ENCODE assay signal across 13 cellular contexts in genomic region chr11:128728767-128729587, GRCh38. TPM values are rescaled to one million over a fixed set of nuclear protein-coding genes. Genes with fewer than 3 reads are reported as not detected.
A peak's percentile ranks its signal among the peaks of the same experiment; 100 is the strongest.
DNase-seq lines count a peak whose midpoint lies in the region; ATAC-seq and TF ChIP-seq lines count a peak whose summit lies in the region.
"Had no signal": no experiment of that assay in that cellular context is flagged by ENCODE, and none has a peak within 500 bp of the region (broad histone marks: within the 10 kb centered on the region; RNA-seq: fewer than 3 reads in every experiment).

No MANE protein-coding gene starts in this region.

- H3K9me3 ChIP-seq in CD4-positive, alpha-beta memory T cell (ENCODE audit: control insufficient read depth in 1 of 2, low read length in 2 of 2): no peaks in the 10 kb centered on the region
- H3K9me3 ChIP-seq in H9 (ENCODE audit: control insufficient read depth, low read depth, low read length): no peaks in the 10 kb centered on the region
- H3K9me3 ChIP-seq: suprapubic skin had no signal

- H3K4me1 Mint-ChIP-seq in CD4-positive, alpha-beta memory T cell: peaks cover 85 to 100% (median 96%) of the 10 kb centered on the region in 4 donors
- H3K4me1 Mint-ChIP-seq in activated T-helper 17 cell treated with anti-CD3 and anti-CD28 coated beads, Interleukin-2, amount 50 U/mL, for 72 hours: peaks cover 83% of the 10 kb centered on the region
- H3K4me1 Mint-ChIP-seq in naive B cell: peaks cover 89 to 99% (median 97%) of the 10 kb centered on the region in 3 donors
- peaks cover 60 to 63% of the 10 kb centered on the region in 2 experiments for H3K4me1 Mint-ChIP-seq in H9

- TF ChIP-seq CTCF in H9 (conservative IDR thresholded peaks at IDR 0.05): no peak

- no peak overlapping the region for H3K14ac ChIP-seq in H9 (ENCODE audit: insufficient read depth, low read length)

- H3K9me3 Mint-ChIP-seq in CD4-positive, alpha-beta memory T cell: peaks cover 0 to 6% (median 0%) of the 10 kb centered on the region in 8 donors
- H3K9me3 Mint-ChIP-seq in activated T-helper 17 cell treated with anti-CD3 and anti-CD28 coated beads, Interleukin-2, amount 50 U/mL, for 72 hours: no peaks in the 10 kb centered on the region
- H3K9me3 Mint-ChIP-seq in naive B cell (peaks cover 0 to 4% (median 0%) of the 10 kb centered on the region in 7 donors), H9 (no peaks in the 10 kb centered on the region)

- POLR2A ChIA-PET in CD4-positive, alpha-beta memory T cell (lab: Charles Lee; ENCODE audit: partially characterized antibody): interaction anchor here (0.6 to 22.3 kb wide), 16 partner anchors 4 to 698 kb away, joined by 3 to 373 read pairs (median 4); partner anchors contain the start of gene FLI1

- H3K56ac ChIP-seq in H9 (ENCODE audit: insufficient read length, low read depth, low read length): no peak overlapping the region

- no peak overlapping the region for H2BK15ac ChIP-seq in H9 (ENCODE audit: low read depth, low read length)

- no peak overlapping the region for H3K9ac ChIP-seq in H9 (ENCODE audit: extremely low read depth, insufficient read length, low read length)

- peak overlapping the region; percentile 53 for H3K27ac ChIP-seq in CD4-positive, alpha-beta memory T cell (ENCODE audit: low read depth, low read length)
- no peak overlapping the region for H3K27ac ChIP-seq in H9 (ENCODE audit: insufficient read length, low read depth, low read length)

- peaks cover 0 to 3% of the 10 kb centered on the region in 2 donors for H3K27me3 Mint-ChIP-seq in CD4-positive, alpha-beta memory T cell
- H3K27me3 Mint-ChIP-seq in activated T-helper 17 cell treated with anti-CD3 and anti-CD28 coated beads, Interleukin-2, amount 50 U/mL, for 72 hours: no peaks in the 10 kb centered on the region
- H3K27me3 Mint-ChIP-seq in naive B cell: no peaks in the 10 kb centered on the region
- peaks cover 30% of the 10 kb centered on the region for H3K27me3 Mint-ChIP-seq in H9 (ENCODE audit: low read depth)

- no peak overlapping the region for H4K5ac ChIP-seq in H9 (ENCODE audit: insufficient read length, low read depth, low read length)

- peak overlapping the region; percentile 80 to 93 (median 86) for H3K4me3 Mint-ChIP-seq in CD4-positive, alpha-beta memory T cell
- H3K4me3 Mint-ChIP-seq in activated T-helper 17 cell treated with anti-CD3 and anti-CD28 coated beads, Interleukin-2, amount 50 U/mL, for 72 hours: peak overlapping the region; percentile 80
- H3K4me3 Mint-ChIP-seq in naive B cell: peak overlapping the region; percentile 64 to 88 (median 82)
- H3K4me3 Mint-ChIP-seq in H9: no peak overlapping the region

- peak overlapping the region; percentile 87 to 97 (median 94) for H3K27ac Mint-ChIP-seq in CD4-positive, alpha-beta memory T cell
- H3K27ac Mint-ChIP-seq in activated T-helper 17 cell treated with anti-CD3 and anti-CD28 coated beads, Interleukin-2, amount 50 U/mL, for 72 hours: peak overlapping the region; percentile 77
- peak overlapping the region in 5 of 6 donors; percentile 74 to 97 (median 94) for H3K27ac Mint-ChIP-seq in naive B cell
- H3K27ac Mint-ChIP-seq in H9: no peak overlapping the region

- H3K23me2 ChIP-seq in H9 (ENCODE audit: insufficient read length, low read depth, low read length, poor library complexity, severe bottlenecking): no peaks in the 10 kb centered on the region

- H3K4ac ChIP-seq in H9 (ENCODE audit: low read depth, low read length): no peak overlapping the region

- ATAC-seq in activated T-helper 17 cell treated with anti-CD3 and anti-CD28 coated beads, Interleukin-2, amount 50 U/mL, for 72 hours (replicated peaks): peak; percentile 11
- no peak for ATAC-seq in naive B cell (ENCODE audit: low read depth in 2 of 2)
- ATAC-seq in HG03354 (IDR thresholded peaks at IDR 0.05; ENCODE audit: poor library complexity, severe bottlenecking, unreplicated experiment): no peak

- H3K4me1 ChIP-seq in CD4-positive, alpha-beta memory T cell (ENCODE audit: insufficient read depth, low read length): peaks cover 99% of the 10 kb centered on the region
- H3K4me1 ChIP-seq in H9 (ENCODE audit: insufficient read depth, low read length): peaks cover 14% of the 10 kb centered on the region; the same call in 1 of the 2 replicates

- peak; percentile 56 to 64 (median 61) for DNase-seq in CD4-positive, alpha-beta memory T cell
- peak; percentile 95 for DNase-seq in Jurkat, Clone E6-1 (ENCODE audit: low read depth, low spot score)
- DNase-seq in naive B cell (no peak), AG08396 (ENCODE audit: low spot score) (no peak), H9 (no peak)
- DNase-seq: erythroblast; NCI-H187 treated with DMSO at 0.1 percent for 48 hours; nucleus accumbens; stimulated activated CD4-positive, alpha-beta T cell treated with anti-CD3 and anti-CD28 coated beads, Interleukin-2, amount 100 ng/mL, for 24 hours had no signal

- no peak overlapping the region for H4K8ac ChIP-seq in H9 (replicated peaks; ENCODE audit: insufficient read length, low read depth, low read length)

- H3K27me3 ChIP-seq in CD4-positive, alpha-beta memory T cell (ENCODE audit: insufficient read depth, low read length): no peaks in the 10 kb centered on the region
- H3K27me3 ChIP-seq in H9 (ENCODE audit: insufficient read depth, low read length): no peaks in the 10 kb centered on the region

- H4K91ac ChIP-seq in H9 (ENCODE audit: insufficient read length, low read depth, low read length): no peak overlapping the region

- WGBS in H9 (ENCODE audit: extremely low coverage, insufficient read length, low lambda C conversion rate): no CpG with 5 or more reads among the region's 13 CpGs

- no peak overlapping the region for H2BK5ac ChIP-seq in H9 (ENCODE audit: insufficient read length, low read length)

- CTCF ChIA-PET in CD4-positive, alpha-beta memory T cell (lab: Charles Lee; ENCODE audit: partially characterized antibody): interaction anchor here (0.5 to 4.7 kb wide), 12 partner anchors 9 to 557 kb away, joined by 3 to 20 read pairs (median 4); partner anchors contain the start of gene FLI1

- H4K20me1 ChIP-seq in H9 (ENCODE audit: control insufficient read depth, insufficient read depth, insufficient read length): no peaks in the 10 kb centered on the region

- H2AFZ ChIP-seq in H9 (ENCODE audit: low read length): no peak overlapping the region

- H3K36me3 Mint-ChIP-seq in CD4-positive, alpha-beta memory T cell: peaks cover 3 to 27% of the 10 kb centered on the region in 2 donors
- H3K36me3 Mint-ChIP-seq in activated T-helper 17 cell treated with anti-CD3 and anti-CD28 coated beads, Interleukin-2, amount 50 U/mL, for 72 hours (ENCODE audit: low read depth): peaks cover 38% of the 10 kb centered on the region
- peaks cover 8 to 14% of the 10 kb centered on the region in 2 donors for H3K36me3 Mint-ChIP-seq in naive B cell
- no peaks in the 10 kb centered on the region for H3K36me3 Mint-ChIP-seq in H9 (ENCODE audit: insufficient read depth in 1 of 3, low read depth in 3 of 3)

- no peak overlapping the region for H2BK12ac ChIP-seq in H9 (ENCODE audit: insufficient read length, low read depth, low read length)

- no peak overlapping the region for H3T11ph ChIP-seq in H9 (ENCODE audit: low read length)

- H3K18ac ChIP-seq in H9 (ENCODE audit: insufficient read length, low read depth, low read length): no peak overlapping the region

- H3K23ac ChIP-seq in H9 (ENCODE audit: insufficient read length, low read depth, low read length): no peak overlapping the region

- H3K4me2 ChIP-seq in H9 (ENCODE audit: insufficient read depth, insufficient read length, low read length): no peak overlapping the region

- no peaks in the 10 kb centered on the region for H3K79me2 ChIP-seq in H9 (ENCODE audit: insufficient read depth, low read length)

- H3K36me3 ChIP-seq in CD4-positive, alpha-beta memory T cell (ENCODE audit: insufficient read depth, low read length): no peaks in the 10 kb centered on the region
- H3K36me3 ChIP-seq: suprapubic skin had no signal

- peak overlapping the region; percentile 25 to 41 for H3K4me3 ChIP-seq in CD4-positive, alpha-beta memory T cell (ENCODE audit: low read length in 2 of 2)
- H3K4me3 ChIP-seq in Jurkat, Clone E6-1 (ENCODE audit: low read length): peak overlapping the region; percentile 39
- H3K4me3 ChIP-seq: suprapubic skin had no signal

- H2AK5ac ChIP-seq in H9 (ENCODE audit: insufficient read length, low read length): no peak overlapping the region

- H3K79me1 ChIP-seq in H9 (ENCODE audit: insufficient read depth, low read depth, low read length, poor library complexity, severe bottlenecking): no peaks in the 10 kb centered on the region

- no peak overlapping the region for H2BK120ac ChIP-seq in H9 (ENCODE audit: low read depth, low read length, poor library complexity, severe bottlenecking)

- intact Hi-C loops in CD4-positive, alpha-beta memory T cell (cut with micrococcal nuclease): loop anchor here (2.0 kb wide), 1 partner anchor 14 kb away; no protein-coding TSS in a partner anchor

- no peak overlapping the region for H2BK20ac ChIP-seq in H9 (ENCODE audit: low read depth, low read length, poor library complexity, severe bottlenecking)

RNA-seq across cellular contexts. Expression of gene FLI1, which starts 35.1 kb away (rescaled TPM):
- total RNA-seq in CD4-positive, alpha-beta memory T cell: 100 to 1,000 TPM; 112 to 122 TPM
- polyA plus RNA-seq in CD4-positive, alpha-beta memory T cell: 10 to 100 TPM; 54.6 to 93.1 TPM
- 61.1 TPM for polyA plus RNA-seq in Jurkat, Clone E6-1 (2012; ENCODE audit: insufficient read depth, insufficient read length)
- total RNA-seq in activated T-helper 17 cell treated with anti-CD3 and anti-CD28 coated beads, Interleukin-2, amount 50 U/mL, for 72 hours: 10 to 100 TPM; 55.6 to 73.4 TPM
- polyA plus RNA-seq in naive B cell (ENCODE audit: low read depth in 6 of 6): 100 to 1,000 TPM in 2 of 6 donors, 10 to 100 TPM in 4; 65.3 to 109 (median 88.3) TPM
- 0.24 and 0.66 TPM in 2 replicates for total RNA-seq in H9 (2021)
- total RNA-seq: HT-29 had no signal

Comparison
In these comparisons a context has a peak if more than half of its experiments do, and no peak if none do; other contexts are left out.
1. DNase-seq: peak in CD4-positive, alpha-beta memory T cell (5 of 5) and Jurkat, Clone E6-1 (single experiment); none in naive B cell (single experiment), AG08396 (single experiment) and H9 (single experiment).
2. H3K27ac Mint-ChIP-seq: peak in CD4-positive, alpha-beta memory T cell (7 of 7), activated T-helper 17 cell treated with anti-CD3 and anti-CD28 coated beads, Interleukin-2, amount 50 U/mL, for 72 hours (single experiment) and naive B cell (5 of 6); none in H9 (0 of 3).
3. H3K4me3 Mint-ChIP-seq: peak in CD4-positive, alpha-beta memory T cell (8 of 8), activated T-helper 17 cell treated with anti-CD3 and anti-CD28 coated beads, Interleukin-2, amount 50 U/mL, for 72 hours (single experiment) and naive B cell (8 of 8); none in H9 (0 of 2).
4. RNA of gene FLI1, which starts 35.1 kb away (total RNA-seq): 112 to 122 TPM in CD4-positive, alpha-beta memory T cell and 55.6 to 73.4 TPM in activated T-helper 17 cell treated with anti-CD3 and anti-CD28 coated beads, Interleukin-2, amount 50 U/mL, for 72 hours; 0.24 to 0.66 TPM in H9; every median in the first group is over 10 times any median in the second.